9 cellular contexts compared by ENCODE assay signal in the genomic region with DNA sequence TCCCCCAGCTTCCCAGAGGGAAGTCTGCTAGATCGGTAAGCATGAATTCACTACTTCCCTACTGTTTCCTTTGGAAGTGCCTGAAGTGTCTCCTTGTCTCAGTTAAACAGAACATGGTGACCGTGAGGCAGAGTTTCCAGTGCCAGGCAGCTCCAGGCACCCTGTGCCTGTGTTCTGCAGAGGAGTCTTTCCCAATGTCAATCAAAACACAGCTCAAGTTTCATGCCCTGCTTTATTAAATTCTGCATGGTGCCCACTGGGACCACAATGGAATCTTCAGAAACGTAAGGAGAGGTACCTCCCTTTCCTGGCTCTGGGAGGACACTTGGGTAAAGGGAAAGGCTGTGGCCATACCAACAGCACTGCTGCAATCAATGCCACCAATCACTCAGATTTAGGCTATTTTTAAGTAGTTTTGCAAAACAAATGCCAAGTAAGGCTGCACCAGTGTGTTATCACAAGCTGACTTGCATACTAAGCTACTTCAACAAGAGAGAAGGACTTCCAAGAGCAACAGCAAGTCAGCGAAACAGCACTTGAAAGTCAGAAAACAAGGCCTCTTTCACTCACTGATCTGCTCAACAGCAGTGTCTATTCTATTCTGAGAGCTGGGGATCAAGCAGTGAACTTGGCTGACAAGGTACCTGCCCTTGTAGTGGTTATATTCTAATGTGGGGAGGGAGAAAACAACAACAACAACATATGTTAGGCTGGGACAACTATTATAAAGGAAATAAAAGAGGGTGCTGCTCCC. TPM values are rescaled to one million over a fixed set of nuclear protein-coding genes. Genes with fewer than 3 reads are reported as not detected.
DNase-seq lines count a peak whose midpoint lies in the region; ATAC-seq and TF ChIP-seq lines count a peak whose summit lies in the region.
"Had no signal": no experiment of that assay in that cellular context is flagged by ENCODE, and none has a peak within 500 bp of the region (broad histone marks: within the 10 kb centered on the region; RNA-seq: fewer than 3 reads in every experiment).

No MANE protein-coding gene starts in this region.

- H3K27ac ChIP-seq in HUES6 (ENCODE audit: low read depth, low read length) (peak overlapping the region; percentile 60; the same call in 1 of the 2 replicates), right cardiac atrium (ENCODE audit: low read length) (peak overlapping the region; percentile 91), smooth muscle cell (ENCODE audit: low read depth) (peak overlapping the region; percentile 69)

- H3K9ac ChIP-seq in HUES6 (ENCODE audit: low read length), result no peak overlapping the region
- no peak overlapping the region for H3K9ac ChIP-seq in smooth muscle cell (ENCODE audit: low read depth)

- H3K4me3 Mint-ChIP-seq in activated naive CD8-positive, alpha-beta T cell treated with anti-CD3 and anti-CD28 coated beads for 36 hours, result no peak overlapping the region

- H3K4me1 Mint-ChIP-seq in activated naive CD8-positive, alpha-beta T cell treated with anti-CD3 and anti-CD28 coated beads for 36 hours, result peaks cover 70% of the 10 kb centered on the region

- H3K36me3 ChIP-seq in HUES6 (ENCODE audit: control insufficient read depth, insufficient read depth, low read length) (peaks cover 5% of the 10 kb centered on the region; the same call in 1 of the 2 replicates), smooth muscle cell (ENCODE audit: low read depth) (no peaks in the 10 kb centered on the region)

- H3K27ac Mint-ChIP-seq in activated naive CD8-positive, alpha-beta T cell treated with anti-CD3 and anti-CD28 coated beads for 36 hours, result peak overlapping the region; percentile 72

- WGBS in right cardiac atrium, result 30% methylated on average over 4 of the region's 4 CpGs
- WGBS in smooth muscle cell (ENCODE audit: low lambda C conversion rate), result 76% methylated on average over 4 of the region's 4 CpGs

- H4K20me1 ChIP-seq in smooth muscle cell (ENCODE audit: low read depth), result peaks cover 57% of the 10 kb centered on the region

- intact Hi-C loops in right cardiac atrium (cut with DNase I), result no loop called here

- no peak for TF ChIP-seq CTCF in smooth muscle cell (IDR thresholded peaks at IDR 0.05; ENCODE audit: borderline replicate concordance, insufficient read depth, poor library complexity, severe bottlenecking)

- H2AFZ ChIP-seq in smooth muscle cell (ENCODE audit: low read depth), result no peak overlapping the region

- H3K9me3 Mint-ChIP-seq in activated naive CD8-positive, alpha-beta T cell treated with anti-CD3 and anti-CD28 coated beads for 36 hours, result peaks cover 2% of the 10 kb centered on the region

- H3K4me3 ChIP-seq in HUES6 (ENCODE audit: low read depth, low read length) (no peak overlapping the region), right cardiac atrium (ENCODE audit: low read length) (no peak overlapping the region), smooth muscle cell (no peak overlapping the region)

- H3F3A ChIP-seq in smooth muscle cell (ENCODE audit: low read depth), result peaks cover 15% of the 10 kb centered on the region

- H3K36me3 Mint-ChIP-seq in activated naive CD8-positive, alpha-beta T cell treated with anti-CD3 and anti-CD28 coated beads for 36 hours, result peaks cover 54% of the 10 kb centered on the region

- ATAC-seq in right cardiac atrium, result peak; percentile 33 to 52
- ATAC-seq in HG03280 (IDR thresholded peaks at IDR 0.05; ENCODE audit: unreplicated experiment), result no peak

- H3K27me3 ChIP-seq in HUES6 (ENCODE audit: control insufficient read depth, insufficient read depth, low read length), result no peaks in the 10 kb centered on the region
- H3K27me3 ChIP-seq in right cardiac atrium (ENCODE audit: control insufficient read depth, insufficient read depth), result no peaks in the 10 kb centered on the region
- no peaks in the 10 kb centered on the region for H3K27me3 ChIP-seq in smooth muscle cell (ENCODE audit: low read depth)

- peaks cover 56% of the 10 kb centered on the region for H3K79me2 ChIP-seq in smooth muscle cell (ENCODE audit: low read depth)

- no peaks in the 10 kb centered on the region for H3K27me3 Mint-ChIP-seq in activated naive CD8-positive, alpha-beta T cell treated with anti-CD3 and anti-CD28 coated beads for 36 hours

- no peak for DNase-seq in activated naive CD8-positive, alpha-beta T cell treated with anti-CD3 and anti-CD28 coated beads for 36 hours
- DNase-seq in right cardiac atrium (no peak), smooth muscle cell (lab: John Stamatoyannopoulos, UW; ENCODE audit: unreplicated experiment) (no peak), NCI-H1930 (lab: John Stamatoyannopoulos, UW) (no peak), NCI-H345 (lab: John Stamatoyannopoulos, UW) (no peak), GDM1 (lab: John Stamatoyannopoulos, UW) (no peak)
- DNase-seq: amniotic stem cell had no signal

- H3K4me1 ChIP-seq in HUES6 (ENCODE audit: control insufficient read depth, insufficient read depth, low read length), result peaks cover 23% of the 10 kb centered on the region
- peaks cover 9% of the 10 kb centered on the region for H3K4me1 ChIP-seq in right cardiac atrium (ENCODE audit: control insufficient read depth, insufficient read depth, low read length)
- H3K4me1 ChIP-seq in smooth muscle cell (ENCODE audit: low read depth), result peaks cover 18% of the 10 kb centered on the region

- H3K4me2 ChIP-seq in smooth muscle cell, result no peak overlapping the region

- H3K9me3 ChIP-seq in HUES6 (ENCODE audit: control insufficient read depth, insufficient read depth, low read depth, low read length), result peaks cover 7% of the 10 kb centered on the region; the same call in 1 of the 2 replicates
- no peaks in the 10 kb centered on the region for H3K9me3 ChIP-seq in right cardiac atrium (ENCODE audit: control insufficient read depth, low read length)
- no peaks in the 10 kb centered on the region for H3K9me3 ChIP-seq in smooth muscle cell (replicated peaks; ENCODE audit: low read depth)

RNA-seq across cellular contexts. Expression of a gene that starts 14.9 kb away (rescaled TPM):
- total RNA-seq in activated naive CD8-positive, alpha-beta T cell treated with anti-CD3 and anti-CD28 coated beads for 36 hours, result 10 to 100 TPM; 56.1 to 61.5 TPM
- total RNA-seq in right cardiac atrium, result 10 to 100 TPM; 12.6 to 18.1 (median 14.2) TPM
- 5.0 TPM for polyA plus RNA-seq in right cardiac atrium
- total RNA-seq in smooth muscle cell, result 17.9 and 20.0 TPM in 2 replicates
- polyA plus RNA-seq in smooth muscle cell, result 12.4 and 15.4 TPM in 2 replicates
